Comparison of ENCODE assay signal across 8 cellular contexts in genomic region chr3:88151358-88151757, GRCh38. TPM values are rescaled to one million over a fixed set of nuclear protein-coding genes. Genes with fewer than 3 reads are reported as not detected.
A peak's percentile ranks its signal among the peaks of the same experiment; 100 is the strongest.
DNase-seq lines count a peak whose midpoint lies in the region; ATAC-seq and TF ChIP-seq lines count a peak whose summit lies in the region.

No MANE protein-coding gene starts in this region.

- H3K79me2 ChIP-seq in OCI-LY7 (ENCODE audit: insufficient read depth, low read depth, low read length) = peaks cover 82% of the 10 kb centered on the region

- no peak for ATAC-seq in HG02759 (IDR thresholded peaks at IDR 0.05; ENCODE audit: unreplicated experiment)
- ATAC-seq in HG02610 (IDR thresholded peaks at IDR 0.05; ENCODE audit: unreplicated experiment) = no peak

- no peaks in the 10 kb centered on the region for H3K9me3 ChIP-seq in OCI-LY7 (ENCODE audit: low read length)

- H3K27ac ChIP-seq in OCI-LY7 (ENCODE audit: low read depth, low read length, poor library complexity, severe bottlenecking) (peak overlapping the region; percentile 28), rectal smooth muscle tissue (ENCODE audit: low read depth, low read length) (no peak overlapping the region)

- H3K9ac ChIP-seq in rectal smooth muscle tissue (ENCODE audit: low read length) = no peak overlapping the region

- intact Hi-C loops in OCI-LY7 (cut with micrococcal nuclease; ENCODE audit: unreplicated experiment) = loop anchor here (5.0 kb wide), 1 partner anchor 281 kb away; no protein-coding TSS in a partner anchor

- H3K4me3 ChIP-seq in GM12875 (ENCODE audit: low read depth, low read length) = peak overlapping the region; percentile 28
- H3K4me3 ChIP-seq in OCI-LY7 (ENCODE audit: low read depth, low read length, poor library complexity, severe bottlenecking) = peak overlapping the region; percentile 99
- peak overlapping the region; percentile 92 for H3K4me3 ChIP-seq in epithelial cell of esophagus (ENCODE audit: low read length)
- H3K4me3 ChIP-seq in rectal smooth muscle tissue (ENCODE audit: low read length) = peak overlapping the region; percentile 92

- CTCF ChIA-PET in OCI-LY7 (lab: Charles Lee; ENCODE audit: unreplicated experiment) = no interaction called here

- POLR2A ChIA-PET in OCI-LY7 (lab: Charles Lee) = interaction anchor here (0.6 to 2.8 kb wide), 8 partner anchors 8 to 122 kb away, joined by 3 to 10 read pairs (median 3); partner anchors contain the start of genes CGGBP1 and ZNF654

- BruUV-seq in OCI-LY7 (replicated peaks; lab: Mats Ljungman, UMichigan) = no TSS peak

- H3K4me1 ChIP-seq in OCI-LY7 (ENCODE audit: insufficient read depth, low read length, poor library complexity, severe bottlenecking) = peaks cover 30% of the 10 kb centered on the region
- H3K4me1 ChIP-seq in rectal smooth muscle tissue (ENCODE audit: control insufficient read depth, insufficient read depth, low read length) = peaks cover 10% of the 10 kb centered on the region

- DNase-seq in OCI-LY7 (ENCODE audit: low spot score) (peak; percentile 7), epithelial cell of esophagus (ENCODE audit: low read depth) (peak; percentile 16), GOT3 (lab: John Stamatoyannopoulos, UW) (no peak)
- DNase-seq in activated CD4-positive, alpha-beta T cell treated with anti-CD3 and anti-CD28 coated beads for 1 hour = no peak

- no peaks in the 10 kb centered on the region; the same call in 1 of the 2 replicates for H4K20me1 ChIP-seq in OCI-LY7 (ENCODE audit: insufficient read depth, low read length)

- H3K9me2 ChIP-seq in OCI-LY7 (ENCODE audit: insufficient read depth, low read length) = no peaks in the 10 kb centered on the region

- H3K27me3 ChIP-seq in rectal smooth muscle tissue (ENCODE audit: control insufficient read depth, insufficient read depth, low read length) = no peaks in the 10 kb centered on the region

- H3K4me2 ChIP-seq in OCI-LY7 (ENCODE audit: low read length) = peak overlapping the region; percentile 90

- TF ChIP-seq CTCF in GM12875 (IDR thresholded peaks at IDR 0.05; ENCODE audit: borderline replicate concordance, insufficient read depth, low read depth, low read length) (no peak), OCI-LY7 (conservative IDR thresholded peaks at IDR 0.05; ENCODE audit: low read length) (no peak), epithelial cell of esophagus (IDR thresholded peaks at IDR 0.05; ENCODE audit: insufficient read depth, low read depth, low read length, missing control alignments) (no peak)

- H3K36me3 ChIP-seq in OCI-LY7 (ENCODE audit: insufficient read depth, low read length) = peaks cover 40% of the 10 kb centered on the region
- peaks cover 5% of the 10 kb centered on the region for H3K36me3 ChIP-seq in rectal smooth muscle tissue (ENCODE audit: control insufficient read depth, insufficient read depth, low read length)

- no peak overlapping the region for H2AFZ ChIP-seq in OCI-LY7 (ENCODE audit: low read length)

RNA-seq across cellular contexts. Expression of gene C3orf38, which starts 1.6 kb away (rescaled TPM):
- total RNA-seq in OCI-LY7 (2014; rRNA removed; shearing (Covaris generic)) = 27.5 and 27.8 TPM in 2 replicates
- total RNA-seq in OCI-LY7 (2022) = 27.5 and 30.9 TPM in 2 replicates

Comparison
In these comparisons a context has a peak if more than half of its experiments do, and no peak if none do; other contexts are left out.
1. H3K4me3 ChIP-seq: peak in every context shown above with its lines; median percentile 99 in OCI-LY7; 92 in epithelial cell of esophagus; 92 in rectal smooth muscle tissue; 28 in GM12875.
2. DNase-seq: peak in OCI-LY7 (single experiment) and epithelial cell of esophagus (single experiment); none in activated CD4-positive, alpha-beta T cell treated with anti-CD3 and anti-CD28 coated beads for 1 hour (single experiment) and GOT3 (single experiment).